Comparison of ENCODE assay signal across 18 cellular contexts in genomic region chr20:38161412-38161774, GRCh38. TPM values are rescaled to one million over a fixed set of nuclear protein-coding genes. Genes with fewer than 3 reads are reported as not detected.
"Had no signal": no experiment of that assay in that cellular context is flagged by ENCODE, and none has a peak within 500 bp of the region (broad histone marks: within the 10 kb centered on the region; RNA-seq: fewer than 3 reads in every experiment).

No MANE protein-coding gene starts in this region.

- DNase-seq: activated CD4-positive, alpha-beta T cell treated with anti-CD3 and anti-CD28 coated beads, Interleukin-2, amount 50 U/mL, for 4 hours; activated effector memory CD4-positive, alpha-beta T cell treated with anti-CD3 and anti-CD28 coated beads, Interleukin-2, amount 50 U/mL, for 16 hours; activated naive CD8-positive, alpha-beta T cell treated with anti-CD3 and anti-CD28 coated beads for 36 hours; activated T-cell treated with anti-CD3 and anti-CD28 coated beads, Interleukin-2, amount 50 U/mL, for 24 hours; brain microvascular endothelial cell; mammary epithelial cell; mucosa of descending colon; natural killer cell; nucleus accumbens; stimulated activated CD4-positive, alpha-beta T cell treated with anti-CD3 and anti-CD28 coated beads, Interleukin-2, amount 100 ng/mL, for 24 hours; stimulated activated naive CD4-positive, alpha-beta T cell treated with Interleukin-2 at 50 U/mL for 16 hours; SW 1271 had no signal

- H3K9me3 ChIP-seq: mucosa of descending colon had no signal

- H3K4me2 ChIP-seq: hepatocyte had no signal

- H3K36me3 Mint-ChIP-seq: activated CD8-positive, alpha-beta memory T cell treated with anti-CD3 and anti-CD28 coated beads, Interleukin-2, amount 10 ng/mL, durations not matched to agents 7 days and 5 days; activated naive CD8-positive, alpha-beta T cell treated with anti-CD3 and anti-CD28 coated beads for 36 hours; natural killer cell had no signal

- H3K27ac ChIP-seq: brain microvascular endothelial cell, hepatocyte had no signal

- H3K4me3 ChIP-seq: hepatocyte, mucosa of descending colon had no signal

- ATAC-seq: activated CD8-positive, alpha-beta memory T cell treated with anti-CD3 and anti-CD28 coated beads, Interleukin-2, amount 10 ng/mL, durations not matched to agents 7 days and 5 days; mucosa of descending colon; natural killer cell; sciatic nerve had no signal

- FAIRE-seq: frontal cortex had no signal

- H3K27ac Mint-ChIP-seq: activated CD8-positive, alpha-beta memory T cell treated with anti-CD3 and anti-CD28 coated beads, Interleukin-2, amount 10 ng/mL, durations not matched to agents 7 days and 5 days; activated naive CD8-positive, alpha-beta T cell treated with anti-CD3 and anti-CD28 coated beads for 36 hours; activated T-cell treated with anti-CD3 and anti-CD28 coated beads, Interleukin-2, amount 50 U/mL, for 24 hours; natural killer cell; progenitor cell of endocrine pancreas; T-helper 2 cell treated with Interferon-gamma antibody and Interleukin-4, amounts not matched to agents 5 μg/mL and 100 μg/mL, for 36 hours had no signal

- H3K4me3 Mint-ChIP-seq: activated CD8-positive, alpha-beta memory T cell treated with anti-CD3 and anti-CD28 coated beads, Interleukin-2, amount 10 ng/mL, durations not matched to agents 7 days and 5 days; activated naive CD8-positive, alpha-beta T cell treated with anti-CD3 and anti-CD28 coated beads for 36 hours; activated T-cell treated with anti-CD3 and anti-CD28 coated beads, Interleukin-2, amount 50 U/mL, for 24 hours; natural killer cell; T-helper 2 cell treated with Interferon-gamma antibody and Interleukin-4, amounts not matched to agents 5 μg/mL and 100 μg/mL, for 36 hours had no signal

- H3K27me3 ChIP-seq: brain microvascular endothelial cell, hepatocyte had no signal

- H3K9me3 Mint-ChIP-seq: activated naive CD8-positive, alpha-beta T cell treated with anti-CD3 and anti-CD28 coated beads for 36 hours; activated T-cell treated with anti-CD3 and anti-CD28 coated beads, Interleukin-2, amount 50 U/mL, for 24 hours; natural killer cell; T-helper 2 cell treated with Interferon-gamma antibody and Interleukin-4, amounts not matched to agents 5 μg/mL and 100 μg/mL, for 36 hours had no signal

- H2AFZ ChIP-seq: hepatocyte had no signal

RNA-seq across cellular contexts. Expression of gene TGM2, which starts 3.7 kb away (rescaled TPM):
- total RNA-seq: activated naive CD8-positive, alpha-beta T cell treated with anti-CD3 and anti-CD28 coated beads for 36 hours had no signal
